ENCODE assay signal across 24 cellular contexts in the genomic region with DNA sequence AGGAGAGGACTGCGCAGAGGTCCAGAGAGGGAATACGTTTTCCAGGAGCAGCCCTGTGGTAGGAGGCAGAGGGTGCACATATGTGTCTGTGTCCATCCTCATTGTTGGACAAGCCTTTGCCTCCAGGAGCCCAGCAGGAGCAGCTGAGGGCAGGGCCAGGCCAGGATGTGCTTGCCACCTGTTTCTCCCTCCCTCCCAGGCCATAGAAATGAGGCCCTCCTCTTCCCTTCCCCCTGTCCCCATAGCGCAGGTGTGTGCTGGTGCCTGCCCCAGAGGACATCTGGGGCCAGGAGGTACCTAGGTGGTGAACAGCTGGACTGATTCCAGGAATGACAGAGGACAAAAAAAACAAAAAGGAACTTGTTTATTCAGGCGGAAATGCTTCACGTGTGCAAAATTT. TPM values are rescaled to one million over a fixed set of nuclear protein-coding genes. Genes with fewer than 3 reads are reported as not detected.
DNase-seq lines count a peak whose midpoint lies in the region; ATAC-seq and TF ChIP-seq lines count a peak whose summit lies in the region.
"Had no signal": no experiment of that assay in that cellular context is flagged by ENCODE, and none has a peak within 500 bp of the region (broad histone marks: within the 10 kb centered on the region; RNA-seq: fewer than 3 reads in every experiment).

No MANE protein-coding gene starts in this region.

- CTCF ChIA-PET in activated CD8-positive, alpha-beta memory T cell treated with anti-CD3 and anti-CD28 coated beads, Interleukin-2, amount 10 ng/mL, durations not matched to agents 7 days and 5 days (lab: Charles Lee), result no interaction called here

- no peaks in the 10 kb centered on the region for H3K36me3 ChIP-seq in upper lobe of right lung
- H3K36me3 ChIP-seq: BLaER1, HAP-1, pancreas, right lobe of liver had no signal

- no peak overlapping the region for H3K4me3 ChIP-seq in upper lobe of right lung
- H3K4me3 ChIP-seq: BLaER1, HAP-1, pancreas, right lobe of liver had no signal

- no peak for ATAC-seq in activated CD8-positive, alpha-beta memory T cell treated with anti-CD3 and anti-CD28 coated beads, Interleukin-2, amount 10 ng/mL, durations not matched to agents 7 days and 5 days
- ATAC-seq in upper lobe of right lung (no peak), GM18502 (IDR thresholded peaks at IDR 0.05; ENCODE audit: poor library complexity, unreplicated experiment) (no peak)
- ATAC-seq: naive thymus-derived CD4-positive, alpha-beta T cell; right lobe of liver had no signal

- peak; percentile 19 for DNase-seq in activated CD8-positive, alpha-beta memory T cell treated with anti-CD3 and anti-CD28 coated beads, Interleukin-2, amount 10 ng/mL, durations not matched to agents 7 days and 5 days
- DNase-seq in activated CD8-positive, alpha-beta memory T cell treated with anti-CD3 and anti-CD28 coated beads, Interleukin-2, amount 50 U/mL, for 48 hours, result no peak
- DNase-seq in NCI-H774 (lab: John Stamatoyannopoulos, UW), result peak; percentile 85
- DNase-seq in mesenteric fat pad (ENCODE audit: low spot score), result peak; percentile 51
- peak; percentile 45 for DNase-seq in upper lobe of right lung
- no peak for DNase-seq in activated T-helper 1 cell treated with anti-CD3 and anti-CD28 coated beads, Interleukin-12 subunit alpha, Interleukin-12 subunit beta, Interleukin-2, Interleukin-4 antibody, amounts not matched to agents 30 ng/mL and 10 ng/mL and 1 ng/mL, durations not matched to agents 14 hours and 24 hours and 36 hours (ENCODE audit: low spot score)
- DNase-seq in putamen (ENCODE audit: low spot score), result no peak
- DNase-seq: activated gamma-delta T cell; amniotic stem cell; Calu3; dermis blood vessel endothelial cell; mesendoderm; NCI-H1436 treated with DMSO at 0.1 percent for 48 hours; NCI-H226; NK-92 treated with Interleukin-12 subunit alpha and Interleukin-12 subunit beta, amount 100 ng/mL, for 24 hours; right lobe of liver had no signal

- H3K9me3 ChIP-seq in upper lobe of right lung, result no peaks in the 10 kb centered on the region
- H3K9me3 ChIP-seq: BLaER1, HAP-1, pancreas, right lobe of liver had no signal

- no peaks in the 10 kb centered on the region for H3K4me1 Mint-ChIP-seq in activated CD8-positive, alpha-beta memory T cell treated with anti-CD3 and anti-CD28 coated beads, Interleukin-2, amount 10 ng/mL, durations not matched to agents 7 days and 5 days
- H3K4me1 Mint-ChIP-seq in activated T-helper 1 cell treated with anti-CD3 and anti-CD28 coated beads, Interleukin-12 subunit alpha, Interleukin-12 subunit beta, Interleukin-2, Interleukin-4 antibody, amounts not matched to agents 30 ng/mL and 10 ng/mL and 1 ng/mL, durations not matched to agents 14 hours and 24 hours and 36 hours (ENCODE audit: low read depth), result no peaks in the 10 kb centered on the region
- H3K4me1 Mint-ChIP-seq: IgD-negative memory B cell; naive thymus-derived CD4-positive, alpha-beta T cell had no signal

- intact Hi-C loops in upper lobe of right lung (cut with DNase I), result no loop called here
- intact Hi-C loops in activated T-helper 1 cell treated with anti-CD3 and anti-CD28 coated beads, Interleukin-12 subunit alpha, Interleukin-12 subunit beta, Interleukin-2, Interleukin-4 antibody, amounts not matched to agents 30 ng/mL and 10 ng/mL and 1 ng/mL, durations not matched to agents 14 hours and 24 hours and 36 hours (cut with micrococcal nuclease), result no loop called here

- TF ChIP-seq CTCF in upper lobe of right lung (IDR thresholded peaks at IDR 0.05), result no peak

- H3K27ac ChIP-seq in upper lobe of right lung, result no peak overlapping the region
- H3K27ac ChIP-seq: BLaER1, pancreas, right lobe of liver, VCaP had no signal

- H3K36me3 Mint-ChIP-seq in activated CD8-positive, alpha-beta memory T cell treated with anti-CD3 and anti-CD28 coated beads, Interleukin-2, amount 10 ng/mL, durations not matched to agents 7 days and 5 days, result no peaks in the 10 kb centered on the region
- no peaks in the 10 kb centered on the region for H3K36me3 Mint-ChIP-seq in activated T-helper 1 cell treated with anti-CD3 and anti-CD28 coated beads, Interleukin-12 subunit alpha, Interleukin-12 subunit beta, Interleukin-2, Interleukin-4 antibody, amounts not matched to agents 30 ng/mL and 10 ng/mL and 1 ng/mL, durations not matched to agents 14 hours and 24 hours and 36 hours (ENCODE audit: low read depth)
- H3K36me3 Mint-ChIP-seq: naive thymus-derived CD4-positive, alpha-beta T cell had no signal

- no peaks in the 10 kb centered on the region for H3K27me3 Mint-ChIP-seq in activated CD8-positive, alpha-beta memory T cell treated with anti-CD3 and anti-CD28 coated beads, Interleukin-2, amount 10 ng/mL, durations not matched to agents 7 days and 5 days
- H3K27me3 Mint-ChIP-seq in activated T-helper 1 cell treated with anti-CD3 and anti-CD28 coated beads, Interleukin-12 subunit alpha, Interleukin-12 subunit beta, Interleukin-2, Interleukin-4 antibody, amounts not matched to agents 30 ng/mL and 10 ng/mL and 1 ng/mL, durations not matched to agents 14 hours and 24 hours and 36 hours (ENCODE audit: insufficient read depth), result peaks cover 16% of the 10 kb centered on the region
- H3K27me3 Mint-ChIP-seq: IgD-negative memory B cell had no signal

- H3K9me3 Mint-ChIP-seq in activated CD8-positive, alpha-beta memory T cell treated with anti-CD3 and anti-CD28 coated beads, Interleukin-2, amount 10 ng/mL, durations not matched to agents 7 days and 5 days (ENCODE audit: low read depth), result no peaks in the 10 kb centered on the region
- H3K9me3 Mint-ChIP-seq in activated T-helper 1 cell treated with anti-CD3 and anti-CD28 coated beads, Interleukin-12 subunit alpha, Interleukin-12 subunit beta, Interleukin-2, Interleukin-4 antibody, amounts not matched to agents 30 ng/mL and 10 ng/mL and 1 ng/mL, durations not matched to agents 14 hours and 24 hours and 36 hours, result no peaks in the 10 kb centered on the region
- H3K9me3 Mint-ChIP-seq: naive thymus-derived CD4-positive, alpha-beta T cell had no signal

- no peaks in the 10 kb centered on the region for H3K4me1 ChIP-seq in upper lobe of right lung
- H3K4me1 ChIP-seq: HAP-1, pancreas had no signal

- no peak overlapping the region for H3K27ac Mint-ChIP-seq in activated CD8-positive, alpha-beta memory T cell treated with anti-CD3 and anti-CD28 coated beads, Interleukin-2, amount 10 ng/mL, durations not matched to agents 7 days and 5 days
- H3K27ac Mint-ChIP-seq in activated T-helper 1 cell treated with anti-CD3 and anti-CD28 coated beads, Interleukin-12 subunit alpha, Interleukin-12 subunit beta, Interleukin-2, Interleukin-4 antibody, amounts not matched to agents 30 ng/mL and 10 ng/mL and 1 ng/mL, durations not matched to agents 14 hours and 24 hours and 36 hours, result no peak overlapping the region
- H3K27ac Mint-ChIP-seq: IgD-negative memory B cell; naive thymus-derived CD4-positive, alpha-beta T cell had no signal

- no peak overlapping the region for H3K4me3 Mint-ChIP-seq in activated CD8-positive, alpha-beta memory T cell treated with anti-CD3 and anti-CD28 coated beads, Interleukin-2, amount 10 ng/mL, durations not matched to agents 7 days and 5 days
- H3K4me3 Mint-ChIP-seq in activated T-helper 1 cell treated with anti-CD3 and anti-CD28 coated beads, Interleukin-12 subunit alpha, Interleukin-12 subunit beta, Interleukin-2, Interleukin-4 antibody, amounts not matched to agents 30 ng/mL and 10 ng/mL and 1 ng/mL, durations not matched to agents 14 hours and 24 hours and 36 hours, result no peak overlapping the region
- H3K4me3 Mint-ChIP-seq: IgD-negative memory B cell; naive thymus-derived CD4-positive, alpha-beta T cell had no signal

- H3K27me3 ChIP-seq in upper lobe of right lung, result no peaks in the 10 kb centered on the region
- H3K27me3 ChIP-seq: pancreas, right lobe of liver had no signal

RNA-seq across cellular contexts. Expression of a gene that starts 10.5 kb away (rescaled TPM):
- not detected for total RNA-seq in activated CD8-positive, alpha-beta memory T cell treated with anti-CD3 and anti-CD28 coated beads, Interleukin-2, amount 10 ng/mL, durations not matched to agents 7 days and 5 days
- total RNA-seq in mesenteric fat pad (347 TPM), upper lobe of right lung (40.8 TPM)
- not detected in 2 replicates for total RNA-seq in activated T-helper 1 cell treated with anti-CD3 and anti-CD28 coated beads, Interleukin-12 subunit alpha, Interleukin-12 subunit beta, Interleukin-2, Interleukin-4 antibody, amounts not matched to agents 30 ng/mL and 10 ng/mL and 1 ng/mL, durations not matched to agents 14 hours and 24 hours and 36 hours
- total RNA-seq: Calu3; naive thymus-derived CD4-positive, alpha-beta T cell; T-helper 2 cell treated with Interferon-gamma antibody and Interleukin-4, amounts not matched to agents 100 ng/mL and 5 ng/mL, for 36 hours had no signal

Comparison
In these comparisons a context has a peak if more than half of its experiments do, and no peak if none do; other contexts are left out.
1. DNase-seq: peak in activated CD8-positive, alpha-beta memory T cell treated with anti-CD3 and anti-CD28 coated beads, Interleukin-2, amount 10 ng/mL, durations not matched to agents 7 days and 5 days (single experiment), NCI-H774 (single experiment), mesenteric fat pad (single experiment) and upper lobe of right lung (single experiment); none in activated CD8-positive, alpha-beta memory T cell treated with anti-CD3 and anti-CD28 coated beads, Interleukin-2, amount 50 U/mL, for 48 hours (single experiment), activated T-helper 1 cell treated with anti-CD3 and anti-CD28 coated beads, Interleukin-12 subunit alpha, Interleukin-12 subunit beta, Interleukin-2, Interleukin-4 antibody, amounts not matched to agents 30 ng/mL and 10 ng/mL and 1 ng/mL, durations not matched to agents 14 hours and 24 hours and 36 hours (single experiment) and putamen (single experiment).
2. RNA of a gene that starts 10.5 kb away (total RNA-seq): 347 TPM in mesenteric fat pad (single experiment) and 40.8 TPM in upper lobe of right lung (single experiment); not detected in activated T-helper 1 cell treated with anti-CD3 and anti-CD28 coated beads, Interleukin-12 subunit alpha, Interleukin-12 subunit beta, Interleukin-2, Interleukin-4 antibody, amounts not matched to agents 30 ng/mL and 10 ng/mL and 1 ng/mL, durations not matched to agents 14 hours and 24 hours and 36 hours and not detected in activated CD8-positive, alpha-beta memory T cell treated with anti-CD3 and anti-CD28 coated beads, Interleukin-2, amount 10 ng/mL, durations not matched to agents 7 days and 5 days; every median in the first group is over 10 times any median in the second.